ENCODE assay signal across 8 cellular contexts in genomic region chr3:150407818-150408231, GRCh38. TPM values are rescaled to one million over a fixed set of nuclear protein-coding genes. Genes with fewer than 3 reads are reported as not detected.
DNase-seq lines count a peak whose midpoint lies in the region; ATAC-seq and TF ChIP-seq lines count a peak whose summit lies in the region.

No MANE protein-coding gene starts in this region.

- no peaks in the 10 kb centered on the region for H3K27me3 ChIP-seq in CD8-positive, alpha-beta memory T cell (ENCODE audit: insufficient read depth, low read length, poor library complexity, severe bottlenecking)
- no peaks in the 10 kb centered on the region for H3K27me3 ChIP-seq in prostate gland (replicated peaks; ENCODE audit: insufficient read depth)

- peak in 3 of 5 donors; percentile 94 to 97 (median 95) for DNase-seq in CD8-positive, alpha-beta memory T cell
- DNase-seq in LNCaP clone FGC (ENCODE audit: low read depth) = no peak
- DNase-seq in activated CD4-positive, alpha-beta memory T cell treated with anti-CD3 and anti-CD28 coated beads, Interleukin-2, amount 10 ng/mL, durations not matched to agents 7 days and 5 days = no peak
- DNase-seq in fibroblast of the conjunctiva (ENCODE audit: low read depth) = peak; percentile 61
- DNase-seq in prostate gland (ENCODE audit: low spot score) = peak; percentile 95
- no peak for DNase-seq in activated effector memory CD4-positive, alpha-beta T cell treated with anti-CD3 and anti-CD28 coated beads, Interleukin-2, amount 50 U/mL, for 16 hours

- TF ChIP-seq CTCF in LNCaP clone FGC (IDR thresholded peaks at IDR 0.05; ENCODE audit: control insufficient read depth, extremely low read depth, insufficient read depth) (no peak), prostate gland (IDR thresholded peaks at IDR 0.05) (no peak)

- ATAC-seq in GM21447 (IDR thresholded peaks at IDR 0.05; ENCODE audit: unreplicated experiment) = peak; percentile 7
- ATAC-seq in GM21717 (IDR thresholded peaks at IDR 0.05; ENCODE audit: unreplicated experiment) = no peak

- POLR2A ChIA-PET in CD8-positive, alpha-beta memory T cell (lab: Charles Lee) = interaction anchor here (0.6 to 3.5 kb wide), 10 partner anchors 17 to 595 kb away, joined by 3 to 35 read pairs (median 4); partner anchors contain the start of genes EIF2A, PFN2, RNF13 and SELENOT
- POLR2A ChIA-PET in activated CD4-positive, alpha-beta memory T cell treated with anti-CD3 and anti-CD28 coated beads, Interleukin-2, amount 10 ng/mL, durations not matched to agents 7 days and 5 days (lab: Charles Lee) = interaction anchor here (1.0 to 7.3 kb wide), 14 partner anchors 11 to 799 kb away, joined by 3 to 109 read pairs (median 5); partner anchors contain the start of genes EIF2A, SELENOT, SERP1 and SIAH2

- intact Hi-C loops in prostate gland (cut with DNase I) = loop anchor here (2.0 to 5.0 kb wide), 3 partner anchors 194 to 439 kb away; partner anchors contain the start of genes SELENOT and SIAH2

- peak overlapping the region; percentile 90 for H3K4me3 ChIP-seq in CD8-positive, alpha-beta memory T cell (ENCODE audit: low read length)
- peak overlapping the region; percentile 86 for H3K4me3 ChIP-seq in LNCaP clone FGC (ENCODE audit: low read depth, low read length)
- H3K4me3 ChIP-seq in prostate gland = peak overlapping the region; percentile 58 to 74

- H3K4me1 Mint-ChIP-seq in CD8-positive, alpha-beta memory T cell = peaks cover 29 to 34% (median 32%) of the 10 kb centered on the region in 3 donors
- H3K4me1 Mint-ChIP-seq in activated CD4-positive, alpha-beta memory T cell treated with anti-CD3 and anti-CD28 coated beads, Interleukin-2, amount 10 ng/mL, durations not matched to agents 7 days and 5 days = peaks cover 27% of the 10 kb centered on the region

- 0% methylated on average over 15 of the region's 15 CpGs for WGBS in prostate gland

- no peaks in the 10 kb centered on the region for H3K9me3 ChIP-seq in CD8-positive, alpha-beta memory T cell (ENCODE audit: low read length)
- H3K9me3 ChIP-seq in prostate gland = no peaks in the 10 kb centered on the region

- no peaks in the 10 kb centered on the region for H3K9me3 Mint-ChIP-seq in CD8-positive, alpha-beta memory T cell
- no peaks in the 10 kb centered on the region for H3K9me3 Mint-ChIP-seq in activated CD4-positive, alpha-beta memory T cell treated with anti-CD3 and anti-CD28 coated beads, Interleukin-2, amount 10 ng/mL, durations not matched to agents 7 days and 5 days

- no peak for TF ChIP-seq POLR2A in prostate gland (IDR thresholded peaks at IDR 0.05)

- CTCF ChIA-PET in CD8-positive, alpha-beta memory T cell (lab: Charles Lee) = interaction anchor here (1.0 to 4.2 kb wide), 6 partner anchors 23 to 137 kb away, joined by 3 to 29 read pairs (median 6); no protein-coding TSS in a partner anchor
- CTCF ChIA-PET in activated CD4-positive, alpha-beta memory T cell treated with anti-CD3 and anti-CD28 coated beads, Interleukin-2, amount 10 ng/mL, durations not matched to agents 7 days and 5 days (lab: Charles Lee) = interaction anchor here (0.9 to 5.7 kb wide), 4 partner anchors 11 to 439 kb away, joined by 3 to 37 read pairs (median 4); partner anchors contain the start of gene SELENOT

- peaks cover 21% of the 10 kb centered on the region for H3K4me1 ChIP-seq in CD8-positive, alpha-beta memory T cell (ENCODE audit: insufficient read depth, low read length)
- H3K4me1 ChIP-seq in prostate gland (replicated peaks) = no peaks in the 10 kb centered on the region

- no peaks in the 10 kb centered on the region for H3K36me3 ChIP-seq in CD8-positive, alpha-beta memory T cell (ENCODE audit: insufficient read depth, low read length)
- H3K36me3 ChIP-seq in prostate gland = no peaks in the 10 kb centered on the region

- peaks cover 0 to 25% (median 0%) of the 10 kb centered on the region in 3 donors for H3K36me3 Mint-ChIP-seq in CD8-positive, alpha-beta memory T cell
- H3K36me3 Mint-ChIP-seq in activated CD4-positive, alpha-beta memory T cell treated with anti-CD3 and anti-CD28 coated beads, Interleukin-2, amount 10 ng/mL, durations not matched to agents 7 days and 5 days (ENCODE audit: low read depth) = peaks cover 14% of the 10 kb centered on the region

- H3K27me3 Mint-ChIP-seq in CD8-positive, alpha-beta memory T cell = peaks cover 0 to 2% of the 10 kb centered on the region in 2 donors
- H3K27me3 Mint-ChIP-seq in activated CD4-positive, alpha-beta memory T cell treated with anti-CD3 and anti-CD28 coated beads, Interleukin-2, amount 10 ng/mL, durations not matched to agents 7 days and 5 days = peaks cover 4% of the 10 kb centered on the region

- H3K4me3 Mint-ChIP-seq in CD8-positive, alpha-beta memory T cell = peak overlapping the region; percentile 86 to 100 (median 96)
- peak overlapping the region; percentile 80 for H3K4me3 Mint-ChIP-seq in activated CD4-positive, alpha-beta memory T cell treated with anti-CD3 and anti-CD28 coated beads, Interleukin-2, amount 10 ng/mL, durations not matched to agents 7 days and 5 days

- peak overlapping the region; percentile 86 to 100 (median 98) for H3K27ac Mint-ChIP-seq in CD8-positive, alpha-beta memory T cell
- peak overlapping the region; percentile 91 for H3K27ac Mint-ChIP-seq in activated CD4-positive, alpha-beta memory T cell treated with anti-CD3 and anti-CD28 coated beads, Interleukin-2, amount 10 ng/mL, durations not matched to agents 7 days and 5 days

- H3K27ac ChIP-seq in CD8-positive, alpha-beta memory T cell (ENCODE audit: low read depth, low read length) = peak overlapping the region; percentile 91
- H3K27ac ChIP-seq in prostate gland = peak overlapping the region; percentile 99 to 100

RNA-seq across cellular contexts. Expression of gene TSC22D2, which starts 0.3 kb away (rescaled TPM):
- 10 to 100 TPM; 20.9 to 22.3 TPM for total RNA-seq in CD8-positive, alpha-beta memory T cell
- 11.9 TPM for polyA plus RNA-seq in CD8-positive, alpha-beta memory T cell
- total RNA-seq in activated CD4-positive, alpha-beta memory T cell treated with anti-CD3 and anti-CD28 coated beads, Interleukin-2, amount 10 ng/mL, durations not matched to agents 7 days and 5 days = 10 to 100 TPM; 13.9 to 15.0 TPM
- total RNA-seq in prostate gland = 10 to 100 TPM in 1 of 2 donors, 1 to 10 TPM in 1; 9.6 to 29.2 TPM

Comparison
In these comparisons a context has a peak if more than half of its experiments do, and no peak if none do; other contexts are left out.
1. DNase-seq: peak in CD8-positive, alpha-beta memory T cell (3 of 5), fibroblast of the conjunctiva (single experiment) and prostate gland (single experiment); none in LNCaP clone FGC (single experiment), activated CD4-positive, alpha-beta memory T cell treated with anti-CD3 and anti-CD28 coated beads, Interleukin-2, amount 10 ng/mL, durations not matched to agents 7 days and 5 days (single experiment) and activated effector memory CD4-positive, alpha-beta T cell treated with anti-CD3 and anti-CD28 coated beads, Interleukin-2, amount 50 U/mL, for 16 hours (single experiment).
2. Peak in every context shown above with its lines, with median percentiles within 50 percentile points of each other: H3K4me3 ChIP-seq.